Comparison of ENCODE assay signal across 8 cellular contexts in the genomic region with DNA sequence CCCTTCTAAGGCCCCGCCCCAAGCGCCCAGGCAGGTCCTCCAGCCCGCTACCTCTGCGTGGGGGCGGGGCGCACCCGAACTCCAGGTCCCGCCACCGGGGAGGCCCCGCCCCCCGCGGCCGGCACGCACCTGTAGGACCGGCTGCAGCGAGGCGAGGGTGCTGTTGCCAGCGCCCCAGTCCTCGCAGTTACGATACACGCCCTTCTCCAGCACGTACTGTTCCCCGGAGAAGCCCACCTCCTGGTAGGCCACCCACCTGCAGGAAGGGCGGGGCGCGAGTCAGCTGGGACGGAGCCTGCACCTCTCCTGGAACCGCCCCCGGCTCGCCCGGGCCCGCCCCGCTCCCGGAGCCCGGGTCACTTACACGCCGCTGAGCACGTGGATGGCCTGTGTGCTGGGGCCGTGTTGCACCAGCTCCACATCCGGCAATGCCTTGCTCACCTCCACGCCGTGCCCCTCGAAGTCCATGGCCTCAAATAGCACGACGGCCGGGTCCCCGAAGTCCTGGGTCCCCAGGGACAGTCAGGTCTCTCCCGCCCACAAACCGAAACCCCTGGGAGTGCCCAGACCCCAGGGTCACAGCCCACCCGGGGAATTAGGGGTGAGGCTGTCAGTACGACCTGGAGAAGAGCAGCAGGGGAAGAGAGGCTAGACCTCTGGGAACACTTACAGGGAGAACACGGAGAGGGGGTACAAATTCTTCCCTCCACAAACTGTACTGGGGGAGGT. TPM values are rescaled to one million over a fixed set of nuclear protein-coding genes. Genes with fewer than 3 reads are reported as not detected.
DNase-seq lines count a peak whose midpoint lies in the region; ATAC-seq, FAIRE-seq and TF ChIP-seq lines count a peak whose summit lies in the region.

No MANE protein-coding gene starts in this region.

- H3K27me3 Mint-ChIP-seq in activated naive CD8-positive, alpha-beta T cell treated with anti-CD3 and anti-CD28 coated beads for 36 hours: peaks cover 8% of the 10 kb centered on the region

- no peaks in the 10 kb centered on the region for H3K9me2 ChIP-seq in hepatocyte (replicated peaks; ENCODE audit: insufficient read depth)

- peak overlapping the region; percentile 69 for H2AFZ ChIP-seq in hepatocyte
- H2AFZ ChIP-seq in smooth muscle cell (ENCODE audit: low read depth): peak overlapping the region; percentile 91

- H3K27ac Mint-ChIP-seq in activated naive CD8-positive, alpha-beta T cell treated with anti-CD3 and anti-CD28 coated beads for 36 hours: no peak overlapping the region

- DNase-seq in GM19239 (ENCODE audit: insufficient read length, low spot score) (peak; percentile 82), SK-N-MC (ENCODE audit: low read depth, low spot score) (no peak), hepatocyte (ENCODE audit: low spot score) (peak; percentile 95), smooth muscle cell (lab: John Stamatoyannopoulos, UW; ENCODE audit: unreplicated experiment) (no peak), SW 1271 (lab: John Stamatoyannopoulos, UW) (no peak)
- DNase-seq in Jurkat, Clone E6-1 (ENCODE audit: low read depth, low spot score): no peak
- DNase-seq in activated naive CD8-positive, alpha-beta T cell treated with anti-CD3 and anti-CD28 coated beads for 36 hours: peak; percentile 83

- H4K20me1 ChIP-seq in hepatocyte (ENCODE audit: insufficient read depth, poor library complexity, severe bottlenecking) (no peaks in the 10 kb centered on the region), smooth muscle cell (ENCODE audit: low read depth) (no peaks in the 10 kb centered on the region)

- H3K4me1 Mint-ChIP-seq in activated naive CD8-positive, alpha-beta T cell treated with anti-CD3 and anti-CD28 coated beads for 36 hours: peaks cover 9% of the 10 kb centered on the region

- ATAC-seq in GM18519 (IDR thresholded peaks at IDR 0.05; ENCODE audit: low FRiP score, unreplicated experiment): no peak

- no peak overlapping the region for H3K27ac ChIP-seq in SK-N-MC
- peak overlapping the region; percentile 83 for H3K27ac ChIP-seq in hepatocyte
- no peak overlapping the region for H3K27ac ChIP-seq in smooth muscle cell (ENCODE audit: low read depth)

- WGBS in hepatocyte (ENCODE audit: low lambda C conversion rate, missing lambda C conversion rate): 18% methylated on average over 40 of the region's 52 CpGs
- whole genome bisulfite sequencing in smooth muscle cell (ENCODE audit: low lambda C conversion rate): 17% methylated on average over 46 of the region's 52 CpGs

- no peaks in the 10 kb centered on the region for H3K36me3 Mint-ChIP-seq in activated naive CD8-positive, alpha-beta T cell treated with anti-CD3 and anti-CD28 coated beads for 36 hours

- H3K9me3 ChIP-seq in SK-N-MC (ENCODE audit: low read depth, low read length): no peaks in the 10 kb centered on the region
- no peaks in the 10 kb centered on the region for H3K9me3 ChIP-seq in hepatocyte (ENCODE audit: low read depth)
- no peaks in the 10 kb centered on the region for H3K9me3 ChIP-seq in smooth muscle cell (replicated peaks; ENCODE audit: low read depth)

- no peaks in the 10 kb centered on the region for H3K36me3 ChIP-seq in SK-N-MC (ENCODE audit: insufficient read depth, low read length)
- no peaks in the 10 kb centered on the region for H3K36me3 ChIP-seq in hepatocyte (replicated peaks; ENCODE audit: insufficient read depth, low read depth)
- H3K36me3 ChIP-seq in smooth muscle cell (ENCODE audit: low read depth): no peaks in the 10 kb centered on the region

- H3K4me3 ChIP-seq in Jurkat, Clone E6-1 (ENCODE audit: low read length): peak overlapping the region; percentile 58
- H3K4me3 ChIP-seq in SK-N-MC: peak overlapping the region; percentile 83
- peak overlapping the region; percentile 54 for H3K4me3 ChIP-seq in hepatocyte
- peak overlapping the region; percentile 64 for H3K4me3 ChIP-seq in smooth muscle cell

- H3K4me2 ChIP-seq in hepatocyte (peak overlapping the region; percentile 90), smooth muscle cell (peak overlapping the region; percentile 93)

- H3K79me2 ChIP-seq in hepatocyte: no peaks in the 10 kb centered on the region
- no peaks in the 10 kb centered on the region for H3K79me2 ChIP-seq in smooth muscle cell (ENCODE audit: low read depth)

- no peaks in the 10 kb centered on the region for H3K9me3 Mint-ChIP-seq in activated naive CD8-positive, alpha-beta T cell treated with anti-CD3 and anti-CD28 coated beads for 36 hours

- H3K4me1 ChIP-seq in hepatocyte (ENCODE audit: insufficient read depth) (no peaks in the 10 kb centered on the region), smooth muscle cell (ENCODE audit: low read depth) (peaks cover 10% of the 10 kb centered on the region)

- no peak overlapping the region for H3K9ac ChIP-seq in SK-N-MC (ENCODE audit: insufficient read length)
- no peak overlapping the region for H3K9ac ChIP-seq in smooth muscle cell (ENCODE audit: low read depth)

- H3K27me3 ChIP-seq in hepatocyte: no peaks in the 10 kb centered on the region
- H3K27me3 ChIP-seq in smooth muscle cell (ENCODE audit: low read depth): peaks cover 16% of the 10 kb centered on the region

- H3F3A ChIP-seq in smooth muscle cell (ENCODE audit: low read depth): no peaks in the 10 kb centered on the region

- no peak for TF ChIP-seq CTCF in hepatocyte (IDR thresholded peaks at IDR 0.05; ENCODE audit: poor library complexity)
- TF ChIP-seq CTCF in smooth muscle cell (IDR thresholded peaks at IDR 0.05; ENCODE audit: borderline replicate concordance, insufficient read depth, poor library complexity, severe bottlenecking): no peak

- peak overlapping the region; percentile 86 for H3K4me3 Mint-ChIP-seq in activated naive CD8-positive, alpha-beta T cell treated with anti-CD3 and anti-CD28 coated beads for 36 hours

- FAIRE-seq in GM19239 (lab: Jason Lieb, UNC): peak; percentile 71

RNA-seq across cellular contexts. Expression of gene CRYBG2, which starts 17.3 kb away (rescaled TPM):
- 3.7 TPM for polyA plus RNA-seq in Jurkat, Clone E6-1 (2012; ENCODE audit: insufficient read depth, insufficient read length)
- 1 to 10 TPM; 4.9 to 5.1 TPM for total RNA-seq in activated naive CD8-positive, alpha-beta T cell treated with anti-CD3 and anti-CD28 coated beads for 36 hours
- total RNA-seq in hepatocyte (7.1 and 15.6 TPM in 2 replicates), smooth muscle cell (5.2 and 9.5 TPM in 2 replicates)
- polyA plus RNA-seq in hepatocyte (20.1 and 21.6 TPM in 2 replicates), smooth muscle cell (4.1 and 9.8 TPM in 2 replicates)

RNA-seq across cellular contexts. Expression of gene CD52, which starts 18.9 kb away (rescaled TPM):
- polyA plus RNA-seq in Jurkat, Clone E6-1 (2012; ENCODE audit: insufficient read depth, insufficient read length): 38.8 TPM
- total RNA-seq in activated naive CD8-positive, alpha-beta T cell treated with anti-CD3 and anti-CD28 coated beads for 36 hours: 100 to 1,000 TPM; 263 to 278 TPM
- 1.2 and 8.1 TPM in 2 replicates for total RNA-seq in hepatocyte
- polyA plus RNA-seq in hepatocyte: 3.9 and 12.9 TPM in 2 replicates
- 1.1 TPM in 1 of 2 replicates, not detected in the other for total RNA-seq in smooth muscle cell
- 0.39 and 1.3 TPM in 2 replicates for polyA plus RNA-seq in smooth muscle cell

RNA-seq across cellular contexts. Expression of gene UBXN11, which starts 30.2 kb away (rescaled TPM):
- polyA plus RNA-seq in Jurkat, Clone E6-1 (2012; ENCODE audit: insufficient read depth, insufficient read length): 23.2 TPM
- 10 to 100 TPM; 30.5 to 31.7 TPM for total RNA-seq in activated naive CD8-positive, alpha-beta T cell treated with anti-CD3 and anti-CD28 coated beads for 36 hours
- total RNA-seq in hepatocyte (3.1 and 6.9 TPM in 2 replicates), smooth muscle cell (3.3 and 4.8 TPM in 2 replicates)
- polyA plus RNA-seq in hepatocyte (17.1 and 34.0 TPM in 2 replicates), smooth muscle cell (17.7 and 20.3 TPM in 2 replicates)

RNA-seq across cellular contexts. Expression of gene ZNF683, which starts 35.9 kb away (rescaled TPM):
- polyA plus RNA-seq in Jurkat, Clone E6-1 (2012; ENCODE audit: insufficient read depth, insufficient read length): not detected
- under 1 TPM; 0.27 to 0.32 TPM for total RNA-seq in activated naive CD8-positive, alpha-beta T cell treated with anti-CD3 and anti-CD28 coated beads for 36 hours
- total RNA-seq in hepatocyte (not detected in 2 replicates), smooth muscle cell (not detected in 2 replicates)
- polyA plus RNA-seq in hepatocyte (not detected in 2 replicates), smooth muscle cell (not detected in 2 replicates)

RNA-seq across cellular contexts. Expression of gene SH3BGRL3, which starts 56.8 kb away (rescaled TPM):
- polyA plus RNA-seq in Jurkat, Clone E6-1 (2012; ENCODE audit: insufficient read depth, insufficient read length): 237 TPM
- 100 to 1,000 TPM; 292 to 295 TPM for total RNA-seq in activated naive CD8-positive, alpha-beta T cell treated with anti-CD3 and anti-CD28 coated beads for 36 hours
- total RNA-seq in hepatocyte (35.9 and 36.6 TPM in 2 replicates), smooth muscle cell (162 and 241 TPM in 2 replicates)
- polyA plus RNA-seq in hepatocyte (411 and 420 TPM in 2 replicates), smooth muscle cell (1,359 and 1,367 TPM in 2 replicates)

Comparison
In these comparisons a context has a peak if more than half of its experiments do, and no peak if none do; other contexts are left out.
1. DNase-seq: peak in GM19239 (single experiment), activated naive CD8-positive, alpha-beta T cell treated with anti-CD3 and anti-CD28 coated beads for 36 hours (single experiment) and hepatocyte (single experiment); none in Jurkat, Clone E6-1 (single experiment), SK-N-MC (single experiment), smooth muscle cell (single experiment) and SW 1271 (0 of 2).
2. RNA of gene CD52, which starts 18.9 kb away (total RNA-seq): 263 to 278 TPM in activated naive CD8-positive, alpha-beta T cell treated with anti-CD3 and anti-CD28 coated beads for 36 hours; 1.2 to 8.1 TPM in hepatocyte and 1.1 TPM in smooth muscle cell; every median in the first group is over 10 times any median in the second.
3. Peak in every context shown above with its lines, with median percentiles within 50 percentile points of each other: H3K4me3 ChIP-seq.